1 cellular context compared by ENCODE assay signal in the genomic region with DNA sequence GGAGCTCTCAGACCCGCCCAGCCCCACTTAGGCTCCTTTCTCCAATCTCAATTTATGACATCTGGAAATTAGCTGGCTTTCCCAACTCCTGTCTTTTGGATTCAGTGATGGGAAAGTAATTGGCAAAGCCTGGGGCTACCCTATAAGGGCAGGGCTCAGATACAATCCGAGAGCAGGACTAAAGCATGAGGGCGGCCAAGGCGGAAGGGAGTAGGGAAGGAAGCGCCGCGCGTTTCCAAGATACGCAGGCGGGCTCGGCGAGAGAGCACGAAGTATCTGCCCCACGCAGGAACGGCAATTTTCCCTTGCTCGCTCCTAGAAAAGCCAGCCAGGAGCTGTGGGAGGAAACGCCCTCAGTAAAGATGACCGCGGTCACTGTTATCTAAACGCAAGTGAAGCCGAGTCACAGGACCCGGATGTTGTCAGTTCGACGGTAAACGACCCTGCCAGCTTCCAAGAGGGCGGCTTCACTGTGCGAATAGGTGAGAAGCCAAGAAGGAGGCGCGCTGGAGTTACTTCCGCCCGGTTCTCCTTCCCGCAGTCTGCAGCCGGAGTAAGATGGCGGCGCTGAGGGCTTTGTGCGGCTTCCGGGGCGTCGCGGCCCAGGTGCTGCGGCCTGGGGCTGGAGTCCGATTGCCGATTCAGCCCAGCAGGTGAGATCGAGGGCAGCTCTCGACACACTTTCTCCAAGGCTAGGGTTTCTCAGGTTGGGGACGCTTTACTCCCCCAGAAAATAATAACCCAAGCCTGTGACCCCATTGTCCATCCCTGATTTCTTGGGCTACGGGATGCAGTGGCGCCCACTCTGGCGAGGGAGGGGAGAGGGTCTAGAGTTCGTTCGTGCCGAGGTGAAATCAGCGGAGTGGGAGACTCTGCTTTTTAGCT.
TF ChIP-seq lines count a peak whose summit lies in the region.

Gene NDUFS2 (plus strand): TSS at position 540 of the 885 bp plus-strand sequence. CDS start 19 bp downstream, at position 559.

TF ChIP-seq in neural cell, 6 proteins besides CTCF, POLR2A, EP300 and RAD21 (continued from another document):
- TF ChIP-seq REST (IDR thresholded peaks at IDR 0.05; ENCODE audit: borderline replicate concordance) (peak; percentile 97), TAF1 (IDR thresholded peaks at IDR 0.05; ENCODE audit: low read depth) (peak; percentile 99), MXI1 (conservative IDR thresholded peaks at IDR 0.05; ENCODE audit: poor library complexity, severe bottlenecking) (peak; percentile 68), POLR2AphosphoS5 (IDR thresholded peaks at IDR 0.05) (peak; percentile 99)
